In genomic region chr22:22386602-22387385, GRCh38 we compare ENCODE assay signal across 21 cellular contexts.
DNase-seq lines count a peak whose midpoint lies in the region; ATAC-seq and TF ChIP-seq lines count a peak whose summit lies in the region.
"Had no signal": no experiment of that assay in that cellular context is flagged by ENCODE, and none has a peak within 500 bp of the region (broad histone marks: within the 10 kb centered on the region; RNA-seq: fewer than 3 reads in every experiment).

No MANE protein-coding gene starts in this region.

- CTCF ChIA-PET in OCI-LY7 (lab: Charles Lee; ENCODE audit: unreplicated experiment), result interaction anchor here (0.5 kb wide), 1 partner anchor 18 kb away, joined by 3 read pairs; no protein-coding TSS in a partner anchor
- CTCF ChIA-PET in activated naive CD4-positive, alpha-beta T cell treated with anti-CD3 and anti-CD28 coated beads for 36 hours (lab: Charles Lee), result interaction anchor here (0.6 kb wide), 1 partner anchor 45 kb away, joined by 3 read pairs; no protein-coding TSS in a partner anchor

- H3K27ac ChIP-seq in OCI-LY7 (ENCODE audit: low read depth, low read length, poor library complexity, severe bottlenecking), result no peak overlapping the region
- H3K27ac ChIP-seq: GM23248, HL-60, uterus had no signal

- H3K36me3 ChIP-seq in OCI-LY7 (ENCODE audit: insufficient read depth, low read length), result no peaks in the 10 kb centered on the region
- H3K36me3 ChIP-seq: MG63, uterus had no signal

- no peak overlapping the region for H3K27ac Mint-ChIP-seq in activated naive CD4-positive, alpha-beta T cell treated with anti-CD3 and anti-CD28 coated beads for 36 hours
- H3K27ac Mint-ChIP-seq: activated CD4-positive, alpha-beta T cell treated with anti-CD3 and anti-CD28 coated beads, Interleukin-2, amount 10 ng/mL, durations not matched to agents 24 days and 14 days; activated T-helper 2 cell treated with anti-CD3 and anti-CD28 coated beads, Interferon-gamma antibody, Interleukin-2, Interleukin-4, amounts not matched to agents 10 μg/mL and 5 μg/mL and 100 μg/mL, durations not matched to agents 14 hours and 24 hours and 36 hours; brain; naive thymus-derived CD8-positive, alpha-beta T cell had no signal

- H3K9me3 Mint-ChIP-seq in activated naive CD4-positive, alpha-beta T cell treated with anti-CD3 and anti-CD28 coated beads for 36 hours, result no peaks in the 10 kb centered on the region
- H3K9me3 Mint-ChIP-seq: activated CD4-positive, alpha-beta T cell treated with anti-CD3 and anti-CD28 coated beads, Interleukin-2, amount 10 ng/mL, durations not matched to agents 24 days and 14 days; activated T-helper 2 cell treated with anti-CD3 and anti-CD28 coated beads, Interferon-gamma antibody, Interleukin-2, Interleukin-4, amounts not matched to agents 10 μg/mL and 5 μg/mL and 100 μg/mL, durations not matched to agents 14 hours and 24 hours and 36 hours; brain; naive thymus-derived CD8-positive, alpha-beta T cell had no signal

- no peaks in the 10 kb centered on the region for H3K9me3 ChIP-seq in OCI-LY7 (ENCODE audit: low read length)
- H3K9me3 ChIP-seq: MG63, uterus had no signal

- peaks cover 26% of the 10 kb centered on the region for H3K27me3 Mint-ChIP-seq in activated naive CD4-positive, alpha-beta T cell treated with anti-CD3 and anti-CD28 coated beads for 36 hours (ENCODE audit: low read depth)

- no peaks in the 10 kb centered on the region for H3K36me3 Mint-ChIP-seq in activated naive CD4-positive, alpha-beta T cell treated with anti-CD3 and anti-CD28 coated beads for 36 hours (ENCODE audit: low read depth)
- H3K36me3 Mint-ChIP-seq: brain; naive thymus-derived CD8-positive, alpha-beta T cell had no signal

- POLR2A ChIA-PET in OCI-LY7 (lab: Charles Lee), result no interaction called here

- H3K4me3 Mint-ChIP-seq in activated naive CD4-positive, alpha-beta T cell treated with anti-CD3 and anti-CD28 coated beads for 36 hours, result no peak overlapping the region
- H3K4me3 Mint-ChIP-seq: activated CD4-positive, alpha-beta T cell treated with anti-CD3 and anti-CD28 coated beads, Interleukin-2, amount 10 ng/mL, durations not matched to agents 24 days and 14 days; brain; naive thymus-derived CD8-positive, alpha-beta T cell had no signal

- H4K20me1 ChIP-seq in OCI-LY7 (ENCODE audit: insufficient read depth, low read length), result no peaks in the 10 kb centered on the region

- H3K4me1 Mint-ChIP-seq in activated naive CD4-positive, alpha-beta T cell treated with anti-CD3 and anti-CD28 coated beads for 36 hours (ENCODE audit: low read depth), result no peaks in the 10 kb centered on the region
- H3K4me1 Mint-ChIP-seq: activated CD4-positive, alpha-beta T cell treated with anti-CD3 and anti-CD28 coated beads, Interleukin-2, amount 10 ng/mL, durations not matched to agents 24 days and 14 days; brain had no signal

- H3K79me2 ChIP-seq in OCI-LY7 (ENCODE audit: insufficient read depth, low read depth, low read length), result no peaks in the 10 kb centered on the region

- H3K9me2 ChIP-seq in OCI-LY7 (ENCODE audit: insufficient read depth, low read length), result no peaks in the 10 kb centered on the region

- no TSS peak for BruUV-seq in OCI-LY7 (replicated peaks; lab: Mats Ljungman, UMichigan)

- H3K4me3 ChIP-seq in OCI-LY7 (ENCODE audit: low read depth, low read length, poor library complexity, severe bottlenecking), result no peak overlapping the region
- H3K4me3 ChIP-seq: GM23248, MG63, uterus had no signal

- no peak overlapping the region for H3K4me2 ChIP-seq in OCI-LY7 (ENCODE audit: low read length)

- peaks cover 23% of the 10 kb centered on the region for H3K4me1 ChIP-seq in OCI-LY7 (ENCODE audit: insufficient read depth, low read length, poor library complexity, severe bottlenecking)
- H3K4me1 ChIP-seq: uterus had no signal

- ATAC-seq in HG02852 (IDR thresholded peaks at IDR 0.05; ENCODE audit: unreplicated experiment), result no peak
- ATAC-seq: esophagus mucosa; naive thymus-derived CD8-positive, alpha-beta T cell; right cardiac atrium had no signal

- intact Hi-C loops in OCI-LY7 (cut with micrococcal nuclease; ENCODE audit: unreplicated experiment), result no loop called here
- intact Hi-C loops in activated naive CD4-positive, alpha-beta T cell treated with anti-CD3 and anti-CD28 coated beads for 36 hours (cut with micrococcal nuclease), result no loop called here

- H2AFZ ChIP-seq in OCI-LY7 (ENCODE audit: low read length), result no peak overlapping the region
- H2AFZ ChIP-seq: GM23248 had no signal

- DNase-seq in DMS153 (lab: John Stamatoyannopoulos, UW) (peak; percentile 96), NCI-H1092 (lab: John Stamatoyannopoulos, UW) (peak; percentile 57), NCI-H69 (lab: John Stamatoyannopoulos, UW) (peak; percentile 98), islet precursor cell (peak; percentile 31), OCI-LY7 (ENCODE audit: low spot score) (no peak), SK-N-DZ (ENCODE audit: low spot score) (no peak)
- DNase-seq in activated naive CD4-positive, alpha-beta T cell treated with anti-CD3 and anti-CD28 coated beads for 36 hours, result no peak
- DNase-seq: activated CD4-positive, alpha-beta T cell treated with anti-CD3 and anti-CD28 coated beads, Interleukin-2, amount 10 ng/mL, durations not matched to agents 24 days and 14 days; C1 segment of cervical spinal cord; effector CD8-positive, alpha-beta T cell; GM23248; mesendoderm; MG63; naive thymus-derived CD8-positive, alpha-beta T cell; right cardiac atrium; uterus had no signal

- TF ChIP-seq CTCF in OCI-LY7 (conservative IDR thresholded peaks at IDR 0.05; ENCODE audit: low read length), result no peak

Comparison
In these comparisons a context has a peak if more than half of its experiments do, and no peak if none do; other contexts are left out.
1. DNase-seq: peak in DMS153 (single experiment), NCI-H1092 (single experiment), NCI-H69 (single experiment) and islet precursor cell (single experiment); none in OCI-LY7 (single experiment), SK-N-DZ (single experiment) and activated naive CD4-positive, alpha-beta T cell treated with anti-CD3 and anti-CD28 coated beads for 36 hours (single experiment).